ENCODE assay signal across 1 cellular context in genomic region chr9:128078504-128079434, GRCh38.
TF ChIP-seq lines count a peak whose summit lies in the region.

No MANE protein-coding gene starts in this region.

TF ChIP-seq in K562, 482 proteins besides CTCF, POLR2A, EP300 and RAD21 (continued from another document and continues in another):
- TF ChIP-seq, protein P1, sequence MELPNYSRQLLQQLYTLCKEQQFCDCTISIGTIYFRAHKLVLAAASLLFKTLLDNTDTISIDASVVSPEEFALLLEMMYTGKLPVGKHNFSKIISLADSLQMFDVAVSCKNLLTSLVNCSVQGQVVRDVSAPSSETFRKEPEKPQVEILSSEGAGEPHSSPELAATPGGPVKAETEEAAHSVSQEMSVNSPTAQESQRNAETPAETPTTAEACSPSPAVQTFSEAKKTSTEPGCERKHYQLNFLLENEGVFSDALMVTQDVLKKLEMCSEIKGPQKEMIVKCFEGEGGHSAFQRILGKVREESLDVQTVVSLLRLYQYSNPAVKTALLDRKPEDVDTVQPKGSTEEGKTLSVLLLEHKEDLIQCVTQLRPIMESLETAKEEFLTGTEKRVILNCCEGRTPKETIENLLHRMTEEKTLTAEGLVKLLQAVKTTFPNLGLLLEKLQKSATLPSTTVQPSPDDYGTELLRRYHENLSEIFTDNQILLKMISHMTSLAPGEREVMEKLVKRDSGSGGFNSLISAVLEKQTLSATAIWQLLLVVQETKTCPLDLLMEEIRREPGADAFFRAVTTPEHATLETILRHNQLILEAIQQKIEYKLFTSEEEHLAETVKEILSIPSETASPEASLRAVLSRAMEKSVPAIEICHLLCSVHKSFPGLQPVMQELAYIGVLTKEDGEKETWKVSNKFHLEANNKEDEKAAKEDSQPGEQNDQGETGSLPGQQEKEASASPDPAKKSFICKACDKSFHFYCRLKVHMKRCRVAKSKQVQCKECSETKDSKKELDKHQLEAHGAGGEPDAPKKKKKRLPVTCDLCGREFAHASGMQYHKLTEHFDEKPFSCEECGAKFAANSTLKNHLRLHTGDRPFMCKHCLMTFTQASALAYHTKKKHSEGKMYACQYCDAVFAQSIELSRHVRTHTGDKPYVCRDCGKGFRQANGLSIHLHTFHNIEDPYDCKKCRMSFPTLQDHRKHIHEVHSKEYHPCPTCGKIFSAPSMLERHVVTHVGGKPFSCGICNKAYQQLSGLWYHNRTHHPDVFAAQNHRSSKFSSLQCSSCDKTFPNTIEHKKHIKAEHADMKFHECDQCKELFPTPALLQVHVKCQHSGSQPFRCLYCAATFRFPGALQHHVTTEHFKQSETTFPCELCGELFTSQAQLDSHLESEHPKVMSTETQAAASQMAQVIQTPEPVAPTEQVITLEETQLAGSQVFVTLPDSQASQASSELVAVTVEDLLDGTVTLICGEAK (IDR thresholded peaks at IDR 0.05): 0 out of 2 replicates have a peak, but pooled peaks have one; percentile 23
- TF ChIP-seq, protein P1 (CRISPR knock-in tag; IDR thresholded peaks at IDR 0.05): no peak
- TF ChIP-seq FOXA3 (CRISPR knock-in tag; conservative IDR thresholded peaks at IDR 0.05 in 1 of 2, IDR thresholded peaks at IDR 0.05 in 1 of 2) (no peak), KLF1 (tag; IDR thresholded peaks at IDR 0.05) (no peak), SMAD4 (CRISPR knock-in tag; conservative IDR thresholded peaks at IDR 0.05) (no peak; the same call in 1 of the 2 replicates), TEAD2 (tag; IDR thresholded peaks at IDR 0.05) (peak; percentile 62; the same call in 1 of the 2 replicates), ESRRA (IDR thresholded peaks at IDR 0.05; ENCODE audit: borderline replicate concordance, low read depth) (peak; percentile 98), FOS (IDR thresholded peaks at IDR 0.05; ENCODE audit: extremely low read depth, insufficient read length) (peak; percentile 70), NELFE (IDR thresholded peaks at IDR 0.05; ENCODE audit: insufficient read depth, insufficient read length) (no peak), ETV1 (tag; conservative IDR thresholded peaks at IDR 0.05; ENCODE audit: low read depth) (peak; percentile 74), AFF1 (IDR thresholded peaks at IDR 0.05; ENCODE audit: low read depth in 1 of 2, partially characterized antibody in 2 of 2) (no peak), U2AF1 (optimal IDR thresholded peaks at IDR 0.05; ENCODE audit: low read depth, low read length) (no peak), TCF7L2 (IDR thresholded peaks at IDR 0.05; ENCODE audit: low read depth, low read length) (peak; percentile 66; the same call in 1 of the 2 replicates), NEUROD1 (IDR thresholded peaks at IDR 0.05; ENCODE audit: borderline replicate concordance, low read depth, low read length, partially characterized antibody) (peak; percentile 71), FOSL1 (tag; conservative IDR thresholded peaks at IDR 0.05) (peak; percentile 98), IFI16 (CRISPR knock-in tag; IDR thresholded peaks at IDR 0.05) (no peak), KAT2B (IDR thresholded peaks at IDR 0.05; ENCODE audit: low read depth, low read length) (no peak), XRCC4 (IDR thresholded peaks at IDR 0.05; ENCODE audit: extremely low read depth, insufficient read depth, insufficient read length) (no peak), ZNF609 (CRISPR knock-in tag; IDR thresholded peaks at IDR 0.05; ENCODE audit: borderline replicate concordance) (0 out of 2 replicates have a peak, but pooled peaks have one; percentile 6), RBM39 (optimal IDR thresholded peaks at IDR 0.05; ENCODE audit: low read depth, low read length) (no peak), SIN3A (IDR thresholded peaks at IDR 0.05; ENCODE audit: borderline replicate concordance in 2 of 2, control insufficient read depth in 1 of 2, low read depth in 2 of 2, low read length in 2 of 2) (0 out of 4 replicates have a peak, but pooled peaks of 1 of the 2 experiments have one; percentile 25), ZSCAN29 (IDR thresholded peaks at IDR 0.05) (no peak), ZBTB11 (CRISPR knock-in tag; IDR thresholded peaks at IDR 0.05) (0 out of 6 replicates have a peak, but pooled peaks of 1 of the 3 experiments have one; percentile 18), MAZ (CRISPR knock-in tag; conservative IDR thresholded peaks at IDR 0.05 in 1 of 2, IDR thresholded peaks at IDR 0.05 in 1 of 2) (0 out of 4 replicates have a peak, but pooled peaks of 1 of the 2 experiments have one; percentile 23)
- TF ChIP-seq, protein P2, sequence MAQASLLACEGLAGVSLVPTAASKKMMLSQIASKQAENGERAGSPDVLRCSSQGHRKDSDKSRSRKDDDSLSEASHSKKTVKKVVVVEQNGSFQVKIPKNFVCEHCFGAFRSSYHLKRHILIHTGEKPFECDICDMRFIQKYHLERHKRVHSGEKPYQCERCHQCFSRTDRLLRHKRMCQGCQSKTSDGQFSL (CRISPR knock-in tag; IDR thresholded peaks at IDR 0.05): no peak
- TF ChIP-seq, protein P2 (tag; IDR thresholded peaks at IDR 0.05): no peak
- TF ChIP-seq, protein P3, sequence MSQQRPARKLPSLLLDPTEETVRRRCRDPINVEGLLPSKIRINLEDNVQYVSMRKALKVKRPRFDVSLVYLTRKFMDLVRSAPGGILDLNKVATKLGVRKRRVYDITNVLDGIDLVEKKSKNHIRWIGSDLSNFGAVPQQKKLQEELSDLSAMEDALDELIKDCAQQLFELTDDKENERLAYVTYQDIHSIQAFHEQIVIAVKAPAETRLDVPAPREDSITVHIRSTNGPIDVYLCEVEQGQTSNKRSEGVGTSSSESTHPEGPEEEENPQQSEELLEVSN (IDR thresholded peaks at IDR 0.05; ENCODE audit: borderline replicate concordance in 1 of 2, extremely low read depth in 1 of 2, insufficient read depth in 1 of 2, insufficient read length in 1 of 2, low read depth in 1 of 2, low read length in 1 of 2, poor library complexity in 1 of 2, severe bottlenecking in 1 of 2): no peak
